In genomic region chr1:149887456-149888159, GRCh38 we compare ENCODE assay signal across 8 cellular contexts. TPM values are rescaled to one million over a fixed set of nuclear protein-coding genes. Genes with fewer than 3 reads are reported as not detected.
A peak's percentile ranks its signal among the peaks of the same experiment; 100 is the strongest.
DNase-seq lines count a peak whose midpoint lies in the region; ATAC-seq and TF ChIP-seq lines count a peak whose summit lies in the region.

No MANE protein-coding gene starts in this region.

- peak; percentile 44 for ATAC-seq in HG02588 (IDR thresholded peaks at IDR 0.05; ENCODE audit: unreplicated experiment)
- peak; percentile 59 to 66 for ATAC-seq in activated naive CD4-positive, alpha-beta T cell treated with anti-CD3 and anti-CD28 coated beads, Interleukin-2, amount 50 U/mL, for 72 hours
- peak; percentile 80 for ATAC-seq in Right ventricle myocardium inferior

- H3K4me1 Mint-ChIP-seq in osteocyte (ENCODE audit: unreplicated experiment), result peaks cover 3% of the 10 kb centered on the region

- H3K36me3 ChIP-seq in SK-N-SH (replicated peaks in 1 of 2; ENCODE audit: control insufficient read depth in 1 of 2, insufficient read depth in 2 of 2, low read length in 1 of 2) (no peaks in the 10 kb centered on the region), tibial artery (no peaks in the 10 kb centered on the region)

- intact Hi-C loops in Right ventricle myocardium inferior (cut with DNase I) (loop anchor here (1.0 kb wide), 1 partner anchor 41 kb away; no protein-coding TSS in a partner anchor), tibial artery (cut with DNase I; ENCODE audit: low total_unique reads) (no loop called here)

- H3K9me2 ChIP-seq in SK-N-SH, result no peaks in the 10 kb centered on the region

- H3K4me3 Mint-ChIP-seq in osteocyte (ENCODE audit: unreplicated experiment), result no peak overlapping the region

- peak; percentile 85 for DNase-seq in GM10248 (ENCODE audit: extremely low spot score)
- peak; percentile 95 for DNase-seq in NCI-H1092 (lab: John Stamatoyannopoulos, UW)
- peak; percentile 80 for DNase-seq in SK-N-SH
- peak; percentile 83 to 86 for DNase-seq in activated naive CD4-positive, alpha-beta T cell treated with anti-CD3 and anti-CD28 coated beads, Interleukin-2, amount 50 U/mL, for 72 hours (ENCODE audit: low spot score in 2 of 2)
- peak; percentile 86 for DNase-seq in Right ventricle myocardium inferior (ENCODE audit: missing footprints)
- DNase-seq in osteocyte (ENCODE audit: extremely low spot score, unreplicated experiment), result peak; percentile 90
- peak; percentile 87 to 92 for DNase-seq in tibial artery

- no peaks in the 10 kb centered on the region for H3K9me3 Mint-ChIP-seq in activated naive CD4-positive, alpha-beta T cell treated with anti-CD3 and anti-CD28 coated beads, Interleukin-2, amount 50 U/mL, for 72 hours
- H3K9me3 Mint-ChIP-seq in osteocyte (ENCODE audit: unreplicated experiment), result no peaks in the 10 kb centered on the region

- H3K27me3 ChIP-seq in SK-N-SH (ENCODE audit: insufficient read depth) (no peaks in the 10 kb centered on the region), tibial artery (no peaks in the 10 kb centered on the region)

- peaks cover 30% of the 10 kb centered on the region for H3K79me2 ChIP-seq in SK-N-SH (ENCODE audit: insufficient read depth)

- TF ChIP-seq EP300 in SK-N-SH (IDR thresholded peaks at IDR 0.05; ENCODE audit: borderline replicate concordance in 1 of 2, low read depth in 1 of 2, low read length in 1 of 2), result peak in 1 of 2 experiments; percentile 22; a peak in 1 of 4 replicates

- H3K4me1 ChIP-seq in SK-N-SH (ENCODE audit: control insufficient read depth in 1 of 2, insufficient read depth in 2 of 2, low read depth in 1 of 2, low read length in 1 of 2) (peaks cover 8 to 19% of the 10 kb centered on the region in 2 experiments; a peak in 3 of 4 replicates), tibial artery (peaks cover 0 to 25% (median 19%) of the 10 kb centered on the region in 4 donors)

- no peaks in the 10 kb centered on the region for H3K36me3 Mint-ChIP-seq in activated naive CD4-positive, alpha-beta T cell treated with anti-CD3 and anti-CD28 coated beads, Interleukin-2, amount 50 U/mL, for 72 hours
- no peaks in the 10 kb centered on the region for H3K36me3 Mint-ChIP-seq in osteocyte (ENCODE audit: unreplicated experiment)

- no peak for TF ChIP-seq RAD21 in SK-N-SH (IDR thresholded peaks at IDR 0.05; ENCODE audit: low read length)

- H3K27me3 Mint-ChIP-seq in osteocyte (ENCODE audit: unreplicated experiment), result no peaks in the 10 kb centered on the region

- peaks cover 20% of the 10 kb centered on the region; the same call in 1 of the 2 replicates for H4K20me1 ChIP-seq in SK-N-SH (ENCODE audit: insufficient read depth)

- H3K4me2 ChIP-seq in SK-N-SH, result peak overlapping the region; percentile 82

- no peak for TF ChIP-seq CTCF in GM10248 (IDR thresholded peaks at IDR 0.05; ENCODE audit: control extremely low read depth, extremely low read depth, low read depth, missing control alignments)
- no peak for TF ChIP-seq CTCF in SK-N-SH (IDR thresholded peaks at IDR 0.05)
- TF ChIP-seq CTCF in osteocyte (IDR thresholded peaks at IDR 0.05), result no peak
- peak in 1 of 2 experiments; percentile 17 for TF ChIP-seq CTCF in tibial artery (IDR thresholded peaks at IDR 0.05)

- WGBS in SK-N-SH (ENCODE audit: low lambda C conversion rate), result 0% methylated on average over 28 of the region's 46 CpGs

- H3K9ac ChIP-seq in SK-N-SH, result peak overlapping the region; percentile 79

- POLR2A ChIA-PET in GM10248 (lab: Yijun Ruan, JAX) (interaction anchor here (0.6 to 3.4 kb wide), 28 partner anchors 10 to 809 kb away, joined by 3 to 29 read pairs (median 4); partner anchors contain the start of genes GOLPH3L, OTUD7B and VPS45), SK-N-SH (lab: Yijun Ruan, JAX) (interaction anchor here (0.6 to 4.4 kb wide), 29 partner anchors 12 to 1492 kb away, joined by 3 to 34 read pairs (median 7); partner anchors contain the start of genes BOLA1, OTUD7B, SF3B4 and SV2A)

- peaks cover 43% of the 10 kb centered on the region for H3F3A ChIP-seq in SK-N-SH (replicated peaks; ENCODE audit: insufficient read depth)

- CTCF ChIA-PET in GM10248 (lab: Yijun Ruan, JAX) (interaction anchor here (0.7 to 3.7 kb wide), 16 partner anchors 9 to 300 kb away, joined by 3 to 18 read pairs (median 4); partner anchors contain the start of genes BOLA1 and SF3B4), SK-N-SH (lab: Yijun Ruan, JAX) (interaction anchor here (1.0 to 3.6 kb wide), 13 partner anchors 16 to 300 kb away, joined by 3 to 33 read pairs (median 4); partner anchors contain the start of genes SF3B4 and VPS45)

- H3K4me3 ChIP-seq in SK-N-SH (ENCODE audit: low read depth in 2 of 2, low read length in 1 of 2) (peak overlapping the region; percentile 73 to 80), tibial artery (peak overlapping the region; percentile 85 to 90)

- H3K27ac Mint-ChIP-seq in activated naive CD4-positive, alpha-beta T cell treated with anti-CD3 and anti-CD28 coated beads, Interleukin-2, amount 50 U/mL, for 72 hours, result no peak overlapping the region
- H3K27ac Mint-ChIP-seq in osteocyte (ENCODE audit: unreplicated experiment), result no peak overlapping the region

- no peaks in the 10 kb centered on the region for H3K9me3 ChIP-seq in SK-N-SH
- H3K9me3 ChIP-seq in tibial artery, result no peaks in the 10 kb centered on the region

- peak overlapping the region; percentile 98 to 100 for H3K27ac ChIP-seq in SK-N-SH (ENCODE audit: low read depth in 2 of 2, low read length in 1 of 2)
- H3K27ac ChIP-seq in tibial artery, result peak overlapping the region; percentile 99 to 100

- H2AFZ ChIP-seq in SK-N-SH (ENCODE audit: low read depth), result no peak overlapping the region

TF ChIP-seq in SK-N-SH, 30 proteins besides CTCF, POLR2A, EP300 and RAD21 (continues in another document):
- peak; percentile 38; the same call in 1 of the 2 replicates for TF ChIP-seq MAX (IDR thresholded peaks at IDR 0.05; ENCODE audit: low read depth)
- TF ChIP-seq MEF2A (IDR thresholded peaks at IDR 0.05; ENCODE audit: borderline replicate concordance, low read depth), result no peak
- peak; percentile 15 for TF ChIP-seq RCOR1 (IDR thresholded peaks at IDR 0.05; ENCODE audit: low read length)
- TF ChIP-seq SMC3 (IDR thresholded peaks at IDR 0.05; ENCODE audit: low read depth, low read length), result no peak
- no peak; the same call in 1 of the 2 replicates for TF ChIP-seq TCF12 (IDR thresholded peaks at IDR 0.05)
- peak; percentile 60; the same call in 1 of the 2 replicates for TF ChIP-seq SIN3A (IDR thresholded peaks at IDR 0.05; ENCODE audit: borderline replicate concordance, low read depth, low read length)
- TF ChIP-seq IRF3 (IDR thresholded peaks at IDR 0.05; ENCODE audit: low read depth, low read length), result peak; percentile 51; the same call in 1 of the 2 replicates
- TF ChIP-seq FOXJ3 (CRISPR knock-in tag; IDR thresholded peaks at IDR 0.05), result no peak
- no peak for TF ChIP-seq PBX3 (IDR thresholded peaks at IDR 0.05)
- TF ChIP-seq NRF1 (IDR thresholded peaks at IDR 0.05; ENCODE audit: low read depth, low read length), result no peak
- no peak for TF ChIP-seq JUND (IDR thresholded peaks at IDR 0.05)

RNA-seq across cellular contexts. Expression of gene BOLA1, which starts 11.8 kb away (rescaled TPM):
- polyA plus RNA-seq in SK-N-SH (2012; rRNA removed), result 19.9 and 24.6 TPM in 2 replicates
- 15.0 and 19.3 TPM in 2 replicates for polyA plus RNA-seq in SK-N-SH (2012; cell fraction: cytosol; rRNA removed)
- 25.0 and 36.1 TPM in 2 replicates for polyA plus RNA-seq in SK-N-SH (2012; cell fraction: nucleus; rRNA removed)
- 10 to 100 TPM; 19.4 to 28.7 TPM for total RNA-seq in activated naive CD4-positive, alpha-beta T cell treated with anti-CD3 and anti-CD28 coated beads, Interleukin-2, amount 50 U/mL, for 72 hours
- total RNA-seq in Right ventricle myocardium inferior (15.3 TPM), osteocyte (12.9 and 13.7 TPM in 2 replicates)

RNA-seq across cellular contexts. Expression of gene SV2A, which starts 30.0 kb away (rescaled TPM):
- 22.7 and 27.6 TPM in 2 replicates for polyA plus RNA-seq in SK-N-SH (2012; rRNA removed)
- polyA plus RNA-seq in SK-N-SH (2012; cell fraction: cytosol; rRNA removed), result 13.9 and 19.5 TPM in 2 replicates
- polyA plus RNA-seq in SK-N-SH (2012; cell fraction: nucleus; rRNA removed), result 30.3 and 31.6 TPM in 2 replicates
- total RNA-seq in activated naive CD4-positive, alpha-beta T cell treated with anti-CD3 and anti-CD28 coated beads, Interleukin-2, amount 50 U/mL, for 72 hours, result 10 to 100 TPM; 10.9 to 14.6 TPM
- 0.51 TPM for total RNA-seq in Right ventricle myocardium inferior
- total RNA-seq in osteocyte, result 16.7 and 16.9 TPM in 2 replicates

RNA-seq across cellular contexts. Expression of gene SF3B4, which starts 40.0 kb away (rescaled TPM):
- 42.4 and 54.3 TPM in 2 replicates for polyA plus RNA-seq in SK-N-SH (2012; rRNA removed)
- polyA plus RNA-seq in SK-N-SH (2012; cell fraction: cytosol; rRNA removed), result 42.6 and 50.4 TPM in 2 replicates
- 28.0 and 48.4 TPM in 2 replicates for polyA plus RNA-seq in SK-N-SH (2012; cell fraction: nucleus; rRNA removed)
- total RNA-seq in activated naive CD4-positive, alpha-beta T cell treated with anti-CD3 and anti-CD28 coated beads, Interleukin-2, amount 50 U/mL, for 72 hours, result 10 to 100 TPM; 47.6 to 65.3 TPM
- 24.8 TPM for total RNA-seq in Right ventricle myocardium inferior
- total RNA-seq in osteocyte, result 68.1 and 71.9 TPM in 2 replicates

RNA-seq across cellular contexts. Expression of gene MTMR11, which starts 49.1 kb away (rescaled TPM):
- 9.4 and 12.4 TPM in 2 replicates for polyA plus RNA-seq in SK-N-SH (2012; rRNA removed)
- polyA plus RNA-seq in SK-N-SH (2012; cell fraction: cytosol; rRNA removed), result 3.8 and 5.1 TPM in 2 replicates
- polyA plus RNA-seq in SK-N-SH (2012; cell fraction: nucleus; rRNA removed), result 43.1 and 63.4 TPM in 2 replicates
- total RNA-seq in activated naive CD4-positive, alpha-beta T cell treated with anti-CD3 and anti-CD28 coated beads, Interleukin-2, amount 50 U/mL, for 72 hours, result 1 to 10 TPM; 2.3 to 4.5 TPM
- 3.5 TPM for total RNA-seq in Right ventricle myocardium inferior
- total RNA-seq in osteocyte, result 13.5 and 14.8 TPM in 2 replicates

Comparison
In these comparisons a context has a peak if more than half of its experiments do, and no peak if none do; other contexts are left out.
1. Peak in every context shown above with its lines: DNase-seq, ATAC-seq, H3K4me3 ChIP-seq and H3K27ac ChIP-seq.